In the genomic region with DNA sequence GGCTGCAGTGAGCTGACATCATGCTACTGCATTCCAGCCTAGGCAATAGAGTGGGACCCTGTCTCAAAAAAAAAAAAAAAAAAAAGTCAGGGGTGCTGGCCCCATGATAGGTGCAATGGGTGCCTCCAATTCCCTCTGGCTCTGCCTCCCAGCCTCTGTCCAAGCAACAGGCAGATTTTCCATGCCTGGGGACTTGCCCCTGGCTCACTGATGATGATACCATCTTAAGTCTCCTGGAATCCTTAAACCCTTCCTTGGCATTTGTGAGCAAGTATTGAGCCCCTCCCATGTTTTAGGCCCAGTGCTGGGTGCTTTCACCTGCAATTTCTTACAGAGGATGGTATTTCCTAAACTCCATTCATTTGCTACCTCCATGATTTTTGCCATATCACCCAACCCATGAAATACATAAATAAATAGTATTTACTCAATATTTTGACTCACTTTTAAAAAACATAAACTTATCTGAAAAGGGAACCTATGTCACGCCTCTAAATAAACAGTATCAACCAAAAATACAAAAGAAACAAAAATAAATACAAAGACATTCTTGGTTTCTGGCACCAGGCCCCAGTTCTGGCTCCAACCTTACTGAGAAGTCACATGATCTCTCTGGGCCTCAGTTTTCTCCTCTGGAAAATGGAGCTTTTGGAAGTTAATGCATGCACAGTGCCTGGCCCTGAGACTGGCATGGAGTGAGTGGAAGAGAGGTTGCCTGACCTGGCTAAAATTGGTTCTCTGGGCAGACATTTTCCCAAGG, we compare ENCODE assay signal across 1 cellular context.
TF ChIP-seq lines count a peak whose summit lies in the region.

No MANE protein-coding gene starts in this region.

TF ChIP-seq in GM23338, 12 proteins besides CTCF, POLR2A, EP300 and RAD21 (continued from another document):
- no peak for TF ChIP-seq REST (IDR thresholded peaks at IDR 0.05; ENCODE audit: unreplicated experiment)
TF ChIP-seq in GM23338: peak in this region for 0.
